9 cellular contexts compared by ENCODE assay signal in genomic region chr6:70547313-70547712, GRCh38. TPM values are rescaled to one million over a fixed set of nuclear protein-coding genes. Genes with fewer than 3 reads are reported as not detected.
A peak's percentile ranks its signal among the peaks of the same experiment; 100 is the strongest.
DNase-seq lines count a peak whose midpoint lies in the region; ATAC-seq and TF ChIP-seq lines count a peak whose summit lies in the region.
"Had no signal": no experiment of that assay in that cellular context is flagged by ENCODE, and none has a peak within 500 bp of the region (broad histone marks: within the 10 kb centered on the region; RNA-seq: fewer than 3 reads in every experiment).

No MANE protein-coding gene starts in this region.

- peak; percentile 50 for TF ChIP-seq CTCF in RWPE2 (IDR thresholded peaks at IDR 0.05; ENCODE audit: poor library complexity, severe bottlenecking)

- H3K4me3 ChIP-seq in RWPE2 (ENCODE audit: severe bottlenecking) = no peak overlapping the region
- H3K4me3 ChIP-seq in MG63 = no peak overlapping the region
- H3K4me3 ChIP-seq: Peyer's patch had no signal

- H3K27me3 ChIP-seq in RWPE2 (ENCODE audit: insufficient read depth, poor library complexity, severe bottlenecking) (no peaks in the 10 kb centered on the region), MG63 (no peaks in the 10 kb centered on the region)
- H3K27me3 ChIP-seq: Peyer's patch had no signal

- no peak overlapping the region for H3K27ac ChIP-seq in RWPE2 (ENCODE audit: poor library complexity, severe bottlenecking)
- H3K27ac ChIP-seq: Peyer's patch had no signal

- no peaks in the 10 kb centered on the region for H3K4me1 ChIP-seq in RWPE2 (ENCODE audit: insufficient read depth, poor library complexity, severe bottlenecking)
- H3K4me1 ChIP-seq: Peyer's patch had no signal

- DNase-seq in Right ventricle myocardium inferior (ENCODE audit: missing footprints) (no peak), cardiac septum (ENCODE audit: low spot score) (no peak), RWPE2 (ENCODE audit: low spot score) (no peak), globus pallidus (ENCODE audit: low spot score) (peak; percentile 35), MG63 (no peak)
- DNase-seq in effector CD4-positive, alpha-beta T cell = no peak
- DNase-seq: Peyer's patch had no signal

- no peaks in the 10 kb centered on the region for H3K9me3 ChIP-seq in RWPE2 (ENCODE audit: severe bottlenecking)
- H3K9me3 ChIP-seq in MG63 = no peaks in the 10 kb centered on the region
- H3K9me3 ChIP-seq: Peyer's patch had no signal

- intact Hi-C loops in Right ventricle myocardium inferior (cut with DNase I) (loop anchor here (5.0 to 10.0 kb wide), 3 partner anchors 335 to 465 kb away; partner anchors contain the start of gene B3GAT2), cardiac septum (cut with DNase I) (loop anchor here (10.0 kb wide), 1 partner anchor 407 kb away; the partner anchor contains the start of gene B3GAT2)

- H3K36me3 ChIP-seq in RWPE2 (ENCODE audit: low read depth) (peaks cover 8% of the 10 kb centered on the region; the same call in 1 of the 2 replicates), MG63 (no peaks in the 10 kb centered on the region)

- ATAC-seq in Right ventricle myocardium inferior (peak; percentile 54), RWPE2 (ENCODE audit: low read depth) (peak; percentile 45; the same call in 2 of the 3 replicates), GM21825 (IDR thresholded peaks at IDR 0.05; ENCODE audit: unreplicated experiment) (no peak), GM18502 (IDR thresholded peaks at IDR 0.05; ENCODE audit: poor library complexity, unreplicated experiment) (no peak)

RNA-seq across cellular contexts. Expression of gene SDHAF4, which starts 19.4 kb away (rescaled TPM):
- total RNA-seq in Right ventricle myocardium inferior (16.6 TPM), cardiac septum (14.7 TPM)
- 0.91 and 3.2 TPM in 2 replicates for total RNA-seq in MG63 (2014; rRNA removed; shearing (Covaris generic); ENCODE audit: low replicate concordance)

Comparison
In these comparisons a context has a peak if more than half of its experiments do, and no peak if none do; other contexts are left out.
1. ATAC-seq: peak in Right ventricle myocardium inferior (single experiment) and RWPE2 (single experiment); none in GM21825 (single experiment) and GM18502 (single experiment).